ENCODE assay signal across 1 cellular context in the genomic region with DNA sequence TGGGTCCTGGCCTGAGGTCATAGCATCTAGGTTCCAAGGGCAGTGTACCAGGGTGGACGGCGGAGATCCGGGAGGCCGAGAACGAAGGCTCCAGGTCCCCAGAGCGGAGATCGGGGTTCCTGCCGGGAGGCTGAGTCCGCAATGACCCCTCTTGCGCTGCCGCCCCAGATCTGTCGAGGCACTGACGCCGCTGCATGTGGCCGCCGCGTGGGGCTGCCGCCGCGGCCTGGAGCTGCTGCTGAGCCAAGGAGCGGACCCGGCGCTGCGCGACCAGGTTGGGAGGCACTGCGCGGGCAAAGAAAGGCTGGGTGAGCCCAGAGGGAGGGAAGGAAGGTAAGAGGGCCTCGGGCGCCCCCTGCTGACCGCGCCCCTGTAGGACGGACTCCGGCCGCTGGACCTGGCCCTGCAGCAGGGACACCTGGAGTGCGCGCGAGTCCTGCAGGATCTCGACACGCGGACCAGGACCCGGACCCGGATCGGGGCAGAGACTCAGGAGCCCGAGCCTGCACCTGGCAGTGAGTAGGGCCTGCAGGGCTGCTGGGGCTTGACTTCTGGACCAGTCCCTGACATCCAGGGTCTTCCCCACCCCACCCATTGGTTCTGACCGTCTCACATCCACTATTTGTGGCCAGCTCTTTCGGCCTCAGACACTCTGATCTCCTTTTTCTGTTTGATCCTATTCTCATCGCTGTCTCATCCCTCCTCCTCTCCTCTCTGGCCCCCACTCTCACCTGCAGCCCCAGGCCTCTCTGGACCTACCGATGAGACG.
TF ChIP-seq lines count a peak whose summit lies in the region.

No MANE protein-coding gene starts in this region.

TF ChIP-seq in K562, 482 proteins besides CTCF, POLR2A, EP300 and RAD21 (continued from another document and continues in another):
- peak; percentile 54 for TF ChIP-seq ETV5 (CRISPR knock-in tag; IDR thresholded peaks at IDR 0.05; ENCODE audit: low read depth)
- TF ChIP-seq STAT5B (CRISPR knock-in tag; IDR thresholded peaks at IDR 0.05), result no peak
- TF ChIP-seq RBM25 (IDR thresholded peaks at IDR 0.05; ENCODE audit: low read depth, low read length, severe bottlenecking), result peak; percentile 19
- TF ChIP-seq ZNF282 (CRISPR knock-in tag; IDR thresholded peaks at IDR 0.05), result no peak
- no peak for TF ChIP-seq RBBP5 (IDR thresholded peaks at IDR 0.05; ENCODE audit: borderline replicate concordance, insufficient read depth, low read length, poor library complexity, severe bottlenecking)
- no peak for TF ChIP-seq ZEB2 (IDR thresholded peaks at IDR 0.05)
- no peak for TF ChIP-seq THRAP3 (IDR thresholded peaks at IDR 0.05; ENCODE audit: borderline replicate concordance)
- TF ChIP-seq RBM14 (IDR thresholded peaks at IDR 0.05; ENCODE audit: borderline replicate concordance, insufficient read depth, low read depth, low read length), result no peak
- peak; percentile 54 for TF ChIP-seq SIN3B (IDR thresholded peaks at IDR 0.05; ENCODE audit: low read depth)
- TF ChIP-seq AFF1 (IDR thresholded peaks at IDR 0.05; ENCODE audit: low read depth in 1 of 2, partially characterized antibody in 2 of 2), result no peak
- no peak for TF ChIP-seq THRA (IDR thresholded peaks at IDR 0.05)
- no peak for TF ChIP-seq ELF2 (CRISPR knock-in tag; IDR thresholded peaks at IDR 0.05)
- TF ChIP-seq, protein P1, sequence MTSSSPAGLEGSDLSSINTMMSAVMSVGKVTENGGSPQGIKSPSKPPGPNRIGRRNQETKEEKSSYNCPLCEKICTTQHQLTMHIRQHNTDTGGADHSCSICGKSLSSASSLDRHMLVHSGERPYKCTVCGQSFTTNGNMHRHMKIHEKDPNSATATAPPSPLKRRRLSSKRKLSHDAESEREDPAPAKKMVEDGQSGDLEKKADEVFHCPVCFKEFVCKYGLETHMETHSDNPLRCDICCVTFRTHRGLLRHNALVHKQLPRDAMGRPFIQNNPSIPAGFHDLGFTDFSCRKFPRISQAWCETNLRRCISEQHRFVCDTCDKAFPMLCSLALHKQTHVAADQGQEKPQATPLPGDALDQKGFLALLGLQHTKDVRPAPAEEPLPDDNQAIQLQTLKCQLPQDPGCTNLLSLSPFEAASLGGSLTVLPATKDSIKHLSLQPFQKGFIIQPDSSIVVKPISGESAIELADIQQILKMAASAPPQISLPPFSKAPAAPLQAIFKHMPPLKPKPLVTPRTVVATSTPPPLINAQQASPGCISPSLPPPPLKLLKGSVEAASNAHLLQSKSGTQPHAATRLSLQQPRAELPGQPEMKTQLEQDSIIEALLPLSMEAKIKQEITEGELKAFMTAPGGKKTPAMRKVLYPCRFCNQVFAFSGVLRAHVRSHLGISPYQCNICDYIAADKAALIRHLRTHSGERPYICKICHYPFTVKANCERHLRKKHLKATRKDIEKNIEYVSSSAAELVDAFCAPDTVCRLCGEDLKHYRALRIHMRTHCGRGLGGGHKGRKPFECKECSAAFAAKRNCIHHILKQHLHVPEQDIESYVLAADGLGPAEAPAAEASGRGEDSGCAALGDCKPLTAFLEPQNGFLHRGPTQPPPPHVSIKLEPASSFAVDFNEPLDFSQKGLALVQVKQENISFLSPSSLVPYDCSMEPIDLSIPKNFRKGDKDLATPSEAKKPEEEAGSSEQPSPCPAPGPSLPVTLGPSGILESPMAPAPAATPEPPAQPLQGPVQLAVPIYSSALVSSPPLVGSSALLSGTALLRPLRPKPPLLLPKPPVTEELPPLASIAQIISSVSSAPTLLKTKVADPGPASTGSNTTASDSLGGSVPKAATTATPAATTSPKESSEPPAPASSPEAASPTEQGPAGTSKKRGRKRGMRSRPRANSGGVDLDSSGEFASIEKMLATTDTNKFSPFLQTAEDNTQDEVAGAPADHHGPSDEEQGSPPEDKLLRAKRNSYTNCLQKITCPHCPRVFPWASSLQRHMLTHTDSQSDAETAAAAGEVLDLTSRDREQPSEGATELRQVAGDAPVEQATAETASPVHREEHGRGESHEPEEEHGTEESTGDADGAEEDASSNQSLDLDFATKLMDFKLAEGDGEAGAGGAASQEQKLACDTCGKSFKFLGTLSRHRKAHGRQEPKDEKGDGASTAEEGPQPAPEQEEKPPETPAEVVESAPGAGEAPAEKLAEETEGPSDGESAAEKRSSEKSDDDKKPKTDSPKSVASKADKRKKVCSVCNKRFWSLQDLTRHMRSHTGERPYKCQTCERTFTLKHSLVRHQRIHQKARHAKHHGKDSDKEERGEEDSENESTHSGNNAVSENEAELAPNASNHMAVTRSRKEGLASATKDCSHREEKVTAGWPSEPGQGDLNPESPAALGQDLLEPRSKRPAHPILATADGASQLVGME (CRISPR knock-in tag; IDR thresholded peaks at IDR 0.05), result no peak; the same call in 1 of the 2 replicates
- TF ChIP-seq RBFOX2 (IDR thresholded peaks at IDR 0.05; ENCODE audit: low read depth, low read length), result peak; percentile 78
- TF ChIP-seq NCOR1 (IDR thresholded peaks at IDR 0.05), result no peak
- no peak for TF ChIP-seq IFI16 (CRISPR knock-in tag; IDR thresholded peaks at IDR 0.05)
- TF ChIP-seq NEUROD1 (IDR thresholded peaks at IDR 0.05; ENCODE audit: borderline replicate concordance, low read depth, low read length, partially characterized antibody), result no peak
- TF ChIP-seq FOXJ3 (CRISPR knock-in tag; IDR thresholded peaks at IDR 0.05), result no peak
- no peak for TF ChIP-seq ILF3 (IDR thresholded peaks at IDR 0.05; ENCODE audit: borderline replicate concordance)
- TF ChIP-seq, protein P2, sequence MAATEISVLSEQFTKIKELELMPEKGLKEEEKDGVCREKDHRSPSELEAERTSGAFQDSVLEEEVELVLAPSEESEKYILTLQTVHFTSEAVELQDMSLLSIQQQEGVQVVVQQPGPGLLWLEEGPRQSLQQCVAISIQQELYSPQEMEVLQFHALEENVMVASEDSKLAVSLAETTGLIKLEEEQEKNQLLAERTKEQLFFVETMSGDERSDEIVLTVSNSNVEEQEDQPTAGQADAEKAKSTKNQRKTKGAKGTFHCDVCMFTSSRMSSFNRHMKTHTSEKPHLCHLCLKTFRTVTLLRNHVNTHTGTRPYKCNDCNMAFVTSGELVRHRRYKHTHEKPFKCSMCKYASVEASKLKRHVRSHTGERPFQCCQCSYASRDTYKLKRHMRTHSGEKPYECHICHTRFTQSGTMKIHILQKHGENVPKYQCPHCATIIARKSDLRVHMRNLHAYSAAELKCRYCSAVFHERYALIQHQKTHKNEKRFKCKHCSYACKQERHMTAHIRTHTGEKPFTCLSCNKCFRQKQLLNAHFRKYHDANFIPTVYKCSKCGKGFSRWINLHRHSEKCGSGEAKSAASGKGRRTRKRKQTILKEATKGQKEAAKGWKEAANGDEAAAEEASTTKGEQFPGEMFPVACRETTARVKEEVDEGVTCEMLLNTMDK (IDR thresholded peaks at IDR 0.05; ENCODE audit: borderline replicate concordance, insufficient read depth, low read depth, low read length, poor library complexity, severe bottlenecking), result peak; percentile 51
- no peak for TF ChIP-seq SAP30 (IDR thresholded peaks at IDR 0.05; ENCODE audit: borderline replicate concordance, insufficient read depth, low read depth, low read length, poor library complexity, severe bottlenecking)
- TF ChIP-seq ERF (CRISPR knock-in tag; IDR thresholded peaks at IDR 0.05), result no peak
- no peak for TF ChIP-seq FOS (IDR thresholded peaks at IDR 0.05; ENCODE audit: extremely low read depth, insufficient read length)
- no peak for TF ChIP-seq IRF1 (CRISPR knock-in tag; IDR thresholded peaks at IDR 0.05; ENCODE audit: borderline replicate concordance)
- TF ChIP-seq ZNF644 (tag; IDR thresholded peaks at IDR 0.05; ENCODE audit: low read depth), result no peak
- TF ChIP-seq HDGF (IDR thresholded peaks at IDR 0.05), result no peak
- no peak for TF ChIP-seq STAT5A (IDR thresholded peaks at IDR 0.05; ENCODE audit: borderline replicate concordance, low read length)
- 0 out of 2 replicates have a peak, but pooled peaks have one; percentile 29 for TF ChIP-seq DMBX1 (CRISPR knock-in tag; IDR thresholded peaks at IDR 0.05; ENCODE audit: borderline replicate concordance)
- TF ChIP-seq, protein P3, sequence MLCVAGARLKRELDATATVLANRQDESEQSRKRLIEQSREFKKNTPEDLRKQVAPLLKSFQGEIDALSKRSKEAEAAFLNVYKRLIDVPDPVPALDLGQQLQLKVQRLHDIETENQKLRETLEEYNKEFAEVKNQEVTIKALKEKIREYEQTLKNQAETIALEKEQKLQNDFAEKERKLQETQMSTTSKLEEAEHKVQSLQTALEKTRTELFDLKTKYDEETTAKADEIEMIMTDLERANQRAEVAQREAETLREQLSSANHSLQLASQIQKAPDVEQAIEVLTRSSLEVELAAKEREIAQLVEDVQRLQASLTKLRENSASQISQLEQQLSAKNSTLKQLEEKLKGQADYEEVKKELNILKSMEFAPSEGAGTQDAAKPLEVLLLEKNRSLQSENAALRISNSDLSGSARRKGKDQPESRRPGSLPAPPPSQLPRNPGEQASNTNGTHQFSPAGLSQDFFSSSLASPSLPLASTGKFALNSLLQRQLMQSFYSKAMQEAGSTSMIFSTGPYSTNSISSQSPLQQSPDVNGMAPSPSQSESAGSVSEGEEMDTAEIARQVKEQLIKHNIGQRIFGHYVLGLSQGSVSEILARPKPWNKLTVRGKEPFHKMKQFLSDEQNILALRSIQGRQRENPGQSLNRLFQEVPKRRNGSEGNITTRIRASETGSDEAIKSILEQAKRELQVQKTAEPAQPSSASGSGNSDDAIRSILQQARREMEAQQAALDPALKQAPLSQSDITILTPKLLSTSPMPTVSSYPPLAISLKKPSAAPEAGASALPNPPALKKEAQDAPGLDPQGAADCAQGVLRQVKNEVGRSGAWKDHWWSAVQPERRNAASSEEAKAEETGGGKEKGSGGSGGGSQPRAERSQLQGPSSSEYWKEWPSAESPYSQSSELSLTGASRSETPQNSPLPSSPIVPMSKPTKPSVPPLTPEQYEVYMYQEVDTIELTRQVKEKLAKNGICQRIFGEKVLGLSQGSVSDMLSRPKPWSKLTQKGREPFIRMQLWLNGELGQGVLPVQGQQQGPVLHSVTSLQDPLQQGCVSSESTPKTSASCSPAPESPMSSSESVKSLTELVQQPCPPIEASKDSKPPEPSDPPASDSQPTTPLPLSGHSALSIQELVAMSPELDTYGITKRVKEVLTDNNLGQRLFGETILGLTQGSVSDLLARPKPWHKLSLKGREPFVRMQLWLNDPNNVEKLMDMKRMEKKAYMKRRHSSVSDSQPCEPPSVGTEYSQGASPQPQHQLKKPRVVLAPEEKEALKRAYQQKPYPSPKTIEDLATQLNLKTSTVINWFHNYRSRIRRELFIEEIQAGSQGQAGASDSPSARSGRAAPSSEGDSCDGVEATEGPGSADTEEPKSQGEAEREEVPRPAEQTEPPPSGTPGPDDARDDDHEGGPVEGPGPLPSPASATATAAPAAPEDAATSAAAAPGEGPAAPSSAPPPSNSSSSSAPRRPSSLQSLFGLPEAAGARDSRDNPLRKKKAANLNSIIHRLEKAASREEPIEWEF (CRISPR knock-in tag; IDR thresholded peaks at IDR 0.05), result no peak
- peak; percentile 80 for TF ChIP-seq MYNN (IDR thresholded peaks at IDR 0.05)
- TF ChIP-seq MYNN (CRISPR knock-in tag; IDR thresholded peaks at IDR 0.05), result no peak
- TF ChIP-seq, protein P4, sequence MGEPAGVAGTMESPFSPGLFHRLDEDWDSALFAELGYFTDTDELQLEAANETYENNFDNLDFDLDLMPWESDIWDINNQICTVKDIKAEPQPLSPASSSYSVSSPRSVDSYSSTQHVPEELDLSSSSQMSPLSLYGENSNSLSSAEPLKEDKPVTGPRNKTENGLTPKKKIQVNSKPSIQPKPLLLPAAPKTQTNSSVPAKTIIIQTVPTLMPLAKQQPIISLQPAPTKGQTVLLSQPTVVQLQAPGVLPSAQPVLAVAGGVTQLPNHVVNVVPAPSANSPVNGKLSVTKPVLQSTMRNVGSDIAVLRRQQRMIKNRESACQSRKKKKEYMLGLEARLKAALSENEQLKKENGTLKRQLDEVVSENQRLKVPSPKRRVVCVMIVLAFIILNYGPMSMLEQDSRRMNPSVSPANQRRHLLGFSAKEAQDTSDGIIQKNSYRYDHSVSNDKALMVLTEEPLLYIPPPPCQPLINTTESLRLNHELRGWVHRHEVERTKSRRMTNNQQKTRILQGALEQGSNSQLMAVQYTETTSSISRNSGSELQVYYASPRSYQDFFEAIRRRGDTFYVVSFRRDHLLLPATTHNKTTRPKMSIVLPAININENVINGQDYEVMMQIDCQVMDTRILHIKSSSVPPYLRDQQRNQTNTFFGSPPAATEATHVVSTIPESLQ (CRISPR knock-in tag; IDR thresholded peaks at IDR 0.05), result no peak
- TF ChIP-seq U2AF1 (optimal IDR thresholded peaks at IDR 0.05; ENCODE audit: low read depth, low read length), result no peak
- TF ChIP-seq CEBPB (tag; IDR thresholded peaks at IDR 0.05), result no peak
